In genomic region chr19:34436716-34437115, GRCh38 we compare ENCODE assay signal across 22 cellular contexts.
"Had no signal": no experiment of that assay in that cellular context is flagged by ENCODE, and none has a peak within 500 bp of the region (broad histone marks: within the 10 kb centered on the region; RNA-seq: fewer than 3 reads in every experiment).

No MANE protein-coding gene starts in this region.

- H3K27ac ChIP-seq: colonic mucosa, foreskin keratinocyte, pancreas, right lobe of liver, SJSA1, WERI-Rb-1 had no signal

- ATAC-seq: foreskin keratinocyte, pancreas, right lobe of liver had no signal

- H3K9me3 Mint-ChIP-seq: activated naive CD4-positive, alpha-beta T cell treated with anti-CD3 and anti-CD28 coated beads, Interleukin-2, amount 50 U/mL, for 24 hours; neural crest cell; stimulated activated naive CD8-positive, alpha-beta T cell treated with anti-CD3 and anti-CD28 coated beads, Interleukin-15, Interleukin-2, amounts not matched to agents 100 ng/mL and 50 ng/mL, for 24 hours had no signal

- H3K27me3 ChIP-seq: colonic mucosa, foreskin keratinocyte, pancreas, right lobe of liver, SJSA1 had no signal

- FAIRE-seq: keratinocyte, pancreas, small intestine had no signal

- H3K4me3 ChIP-seq: colonic mucosa, lung, pancreas, right lobe of liver, SJSA1 had no signal

- H3K27ac Mint-ChIP-seq: activated naive CD4-positive, alpha-beta T cell treated with anti-CD3 and anti-CD28 coated beads, Interleukin-2, amount 50 U/mL, for 24 hours; stimulated activated naive CD8-positive, alpha-beta T cell treated with anti-CD3 and anti-CD28 coated beads, Interleukin-15, Interleukin-2, amounts not matched to agents 100 ng/mL and 50 ng/mL, for 24 hours had no signal

- H3K4me3 Mint-ChIP-seq: activated naive CD4-positive, alpha-beta T cell treated with anti-CD3 and anti-CD28 coated beads, Interleukin-2, amount 50 U/mL, for 24 hours; neural crest cell; stimulated activated naive CD8-positive, alpha-beta T cell treated with anti-CD3 and anti-CD28 coated beads, Interleukin-15, Interleukin-2, amounts not matched to agents 100 ng/mL and 50 ng/mL, for 24 hours had no signal

- DNase-seq: activated CD4-positive, alpha-beta T cell treated with anti-CD3 and anti-CD28 coated beads, Interleukin-2, amount 50 U/mL, for 4 hours; activated gamma-delta T cell; caudate nucleus; colonic mucosa; effector CD4-positive, alpha-beta T cell; foreskin keratinocyte; glutamatergic neuron; hypothalamus; pancreas; right lobe of liver; small intestine; stimulated activated CD4-positive, alpha-beta T cell treated with anti-CD3 and anti-CD28 coated beads, Interleukin-15, amount 100 ng/mL, for 24 hours; stimulated activated CD4-positive, alpha-beta T cell treated with anti-CD3 and anti-CD28 coated beads, Interleukin-2, amount 100 ng/mL, for 48 hours; T-helper 2 cell; trophoblast cell; WERI-Rb-1 had no signal

- H3K4me1 ChIP-seq: colonic mucosa, foreskin keratinocyte, SJSA1 had no signal

- H3K9me3 ChIP-seq: colonic mucosa, pancreas, right lobe of liver, SJSA1 had no signal

- H3K27me3 Mint-ChIP-seq: activated naive CD4-positive, alpha-beta T cell treated with anti-CD3 and anti-CD28 coated beads, Interleukin-2, amount 50 U/mL, for 24 hours; stimulated activated naive CD8-positive, alpha-beta T cell treated with anti-CD3 and anti-CD28 coated beads, Interleukin-15, Interleukin-2, amounts not matched to agents 100 ng/mL and 50 ng/mL, for 24 hours had no signal
